20 cellular contexts compared by ENCODE assay signal in genomic region chr12:47414511-47414910, GRCh38.
DNase-seq lines count a peak whose midpoint lies in the region; ATAC-seq and TF ChIP-seq lines count a peak whose summit lies in the region.
"Had no signal": no experiment of that assay in that cellular context is flagged by ENCODE, and none has a peak within 500 bp of the region (broad histone marks: within the 10 kb centered on the region; RNA-seq: fewer than 3 reads in every experiment).

No MANE protein-coding gene starts in this region.

- H3K9me3 ChIP-seq in CD4-positive, alpha-beta memory T cell (ENCODE audit: control insufficient read depth in 1 of 2, low read length in 2 of 2) = no peaks in the 10 kb centered on the region

- intact Hi-C loops in activated CD4-positive, alpha-beta T cell treated with anti-CD3 and anti-CD28 coated beads for 36 hours (cut with DNase I, micrococcal nuclease) = loop anchor here in 1 of 2 experiments (5.0 kb wide), 1 partner anchor 382 kb away; no protein-coding TSS in a partner anchor
- intact Hi-C loops in CD4-positive, alpha-beta memory T cell (cut with micrococcal nuclease) = no loop called here
- intact Hi-C loops in activated T-helper 1 cell treated with anti-CD3 and anti-CD28 coated beads, Interleukin-12 subunit alpha, Interleukin-12 subunit beta, Interleukin-2, Interleukin-4 antibody, amounts not matched to agents 30 ng/mL and 10 ng/mL and 1 ng/mL, durations not matched to agents 14 hours and 24 hours and 36 hours (cut with micrococcal nuclease) = loop anchor here (2.0 to 5.0 kb wide), 2 partner anchors 14 to 382 kb away; no protein-coding TSS in a partner anchor
- intact Hi-C loops in CD14-positive monocyte (cut with micrococcal nuclease) = no loop called here
- intact Hi-C loops in dorsolateral prefrontal cortex (cut with DNase I) = loop anchor here in 1 of 2 donors (5.0 kb wide), 1 partner anchor 337 kb away; the partner anchor contains the start of genes AMIGO2 and PCED1B

- no peaks in the 10 kb centered on the region for H3K27me3 ChIP-seq in CD4-positive, alpha-beta memory T cell (ENCODE audit: insufficient read depth, low read length)
- peaks cover 0 to 4% (median 0%) of the 10 kb centered on the region in 45 donors for H3K27me3 ChIP-seq in dorsolateral prefrontal cortex

- H3K4me3 ChIP-seq in CD4-positive, alpha-beta memory T cell (ENCODE audit: low read length in 2 of 2) = no peak overlapping the region
- no peak overlapping the region for H3K4me3 ChIP-seq in dorsolateral prefrontal cortex

- POLR2A ChIA-PET in activated CD4-positive, alpha-beta T cell treated with anti-CD3 and anti-CD28 coated beads for 36 hours (lab: Charles Lee) = interaction anchor here (0.6 kb wide), 2 partner anchors 27 to 184 kb away, joined by 3 to 6 read pairs; no protein-coding TSS in a partner anchor
- POLR2A ChIA-PET in activated CD4-positive, alpha-beta T cell treated with anti-CD3 and anti-CD28 coated beads, Interleukin-2, amount 10 ng/mL, durations not matched to agents 7 days and 5 days (lab: Charles Lee) = no interaction called here
- POLR2A ChIA-PET in CD4-positive, alpha-beta memory T cell (lab: Charles Lee; ENCODE audit: partially characterized antibody) = no interaction called here

- H3K36me3 Mint-ChIP-seq in activated CD4-positive, alpha-beta T cell treated with anti-CD3 and anti-CD28 coated beads for 36 hours (ENCODE audit: low read depth) = peaks cover 5% of the 10 kb centered on the region
- peaks cover 4% of the 10 kb centered on the region for H3K36me3 Mint-ChIP-seq in activated CD4-positive, alpha-beta T cell treated with anti-CD3 and anti-CD28 coated beads, Interleukin-2, amount 10 ng/mL, durations not matched to agents 7 days and 5 days (ENCODE audit: low read depth)
- peaks cover 0 to 2% of the 10 kb centered on the region in 2 donors for H3K36me3 Mint-ChIP-seq in CD4-positive, alpha-beta memory T cell
- peaks cover 3% of the 10 kb centered on the region for H3K36me3 Mint-ChIP-seq in activated T-helper 1 cell treated with anti-CD3 and anti-CD28 coated beads, Interleukin-12 subunit alpha, Interleukin-12 subunit beta, Interleukin-2, Interleukin-4 antibody, amounts not matched to agents 30 ng/mL and 10 ng/mL and 1 ng/mL, durations not matched to agents 14 hours and 24 hours and 36 hours (ENCODE audit: low read depth)
- H3K36me3 Mint-ChIP-seq in immature natural killer cell (no peaks in the 10 kb centered on the region), CD14-positive monocyte (no peaks in the 10 kb centered on the region)

- no peak overlapping the region for H3K4me3 Mint-ChIP-seq in activated CD4-positive, alpha-beta T cell treated with anti-CD3 and anti-CD28 coated beads for 36 hours
- H3K4me3 Mint-ChIP-seq in activated CD4-positive, alpha-beta T cell treated with anti-CD3 and anti-CD28 coated beads, Interleukin-2, amount 10 ng/mL, durations not matched to agents 7 days and 5 days = no peak overlapping the region
- peak overlapping the region in 1 of 8 donors; percentile 13 for H3K4me3 Mint-ChIP-seq in CD4-positive, alpha-beta memory T cell
- no peak overlapping the region for H3K4me3 Mint-ChIP-seq in activated T-helper 1 cell treated with anti-CD3 and anti-CD28 coated beads, Interleukin-12 subunit alpha, Interleukin-12 subunit beta, Interleukin-2, Interleukin-4 antibody, amounts not matched to agents 30 ng/mL and 10 ng/mL and 1 ng/mL, durations not matched to agents 14 hours and 24 hours and 36 hours
- H3K4me3 Mint-ChIP-seq in immature natural killer cell (peak overlapping the region in 4 of 5 donors; percentile 17 to 49 (median 38)), CD14-positive monocyte (no peak overlapping the region)
- H3K4me3 Mint-ChIP-seq: activated CD8-positive, alpha-beta memory T cell treated with anti-CD3 and anti-CD28 coated beads, Interleukin-2, amount 10 ng/mL, durations not matched to agents 7 days and 5 days; B cell; T-helper 2 cell treated with Interferon-gamma antibody and Interleukin-4, amounts not matched to agents 5 μg/mL and 100 μg/mL, for 36 hours had no signal

- H3K36me3 ChIP-seq in CD4-positive, alpha-beta memory T cell (ENCODE audit: insufficient read depth, low read length) = no peaks in the 10 kb centered on the region

- DNase-seq in activated CD4-positive, alpha-beta T cell treated with anti-CD3 and anti-CD28 coated beads for 36 hours = peak; percentile 57
- no peak for DNase-seq in activated CD4-positive, alpha-beta T cell treated with anti-CD3 and anti-CD28 coated beads, Interleukin-2, amount 10 ng/mL, durations not matched to agents 7 days and 5 days
- DNase-seq in CD4-positive, alpha-beta memory T cell = no peak
- no peak for DNase-seq in activated T-helper 1 cell treated with anti-CD3 and anti-CD28 coated beads, Interleukin-12 subunit alpha, Interleukin-12 subunit beta, Interleukin-2, Interleukin-4 antibody, amounts not matched to agents 30 ng/mL and 10 ng/mL and 1 ng/mL, durations not matched to agents 14 hours and 24 hours and 36 hours (ENCODE audit: low spot score)
- DNase-seq in immature natural killer cell (peak; percentile 66 to 67 (median 67)), CD14-positive monocyte (ENCODE audit: low spot score) (no peak), dorsolateral prefrontal cortex (no peak)
- no peak for DNase-seq in activated effector memory CD4-positive, alpha-beta T cell treated with anti-CD3 and anti-CD28 coated beads, Interleukin-2, amount 50 U/mL, for 16 hours
- DNase-seq: activated CD8-positive, alpha-beta memory T cell treated with anti-CD3 and anti-CD28 coated beads, Interleukin-2, amount 10 ng/mL, durations not matched to agents 7 days and 5 days; activated effector memory CD4-positive, alpha-beta T cell treated with Interleukin-2 at 50 U/mL for 16 hours; left ventricle myocardium superior; NCI-H1092 treated with DMSO at 0.1 percent for 48 hours; NCI-H1930; NCI-H2227 treated with DMSO at 0.1 percent for 48 hours; NCI-H774; stimulated activated CD4-positive, alpha-beta T cell treated with anti-CD3 and anti-CD28 coated beads, Interleukin-4, amount 100 ng/mL, for 1 hour; substantia nigra had no signal

- H3K4me1 ChIP-seq in CD4-positive, alpha-beta memory T cell (ENCODE audit: insufficient read depth, low read length) = peaks cover 26% of the 10 kb centered on the region

- H3K4me1 Mint-ChIP-seq in activated CD4-positive, alpha-beta T cell treated with anti-CD3 and anti-CD28 coated beads for 36 hours = peaks cover 80% of the 10 kb centered on the region
- H3K4me1 Mint-ChIP-seq in activated CD4-positive, alpha-beta T cell treated with anti-CD3 and anti-CD28 coated beads, Interleukin-2, amount 10 ng/mL, durations not matched to agents 7 days and 5 days = peaks cover 30% of the 10 kb centered on the region
- peaks cover 21 to 62% (median 33%) of the 10 kb centered on the region in 4 donors for H3K4me1 Mint-ChIP-seq in CD4-positive, alpha-beta memory T cell
- H3K4me1 Mint-ChIP-seq in activated T-helper 1 cell treated with anti-CD3 and anti-CD28 coated beads, Interleukin-12 subunit alpha, Interleukin-12 subunit beta, Interleukin-2, Interleukin-4 antibody, amounts not matched to agents 30 ng/mL and 10 ng/mL and 1 ng/mL, durations not matched to agents 14 hours and 24 hours and 36 hours (ENCODE audit: low read depth) = peaks cover 45% of the 10 kb centered on the region
- peaks cover 25 to 30% of the 10 kb centered on the region in 2 donors for H3K4me1 Mint-ChIP-seq in immature natural killer cell
- H3K4me1 Mint-ChIP-seq in CD14-positive monocyte = no peaks in the 10 kb centered on the region

- no peak for ATAC-seq in activated CD4-positive, alpha-beta T cell treated with anti-CD3 and anti-CD28 coated beads for 36 hours
- ATAC-seq: activated CD8-positive, alpha-beta memory T cell treated with anti-CD3 and anti-CD28 coated beads, Interleukin-2, amount 10 ng/mL, durations not matched to agents 7 days and 5 days; left ventricle myocardium superior; SK-N-SH treated with all-trans-retinoic acid at 6 μM for 48 hours had no signal

- no peak overlapping the region for H3K27ac ChIP-seq in CD4-positive, alpha-beta memory T cell (ENCODE audit: low read depth, low read length)
- no peak overlapping the region for H3K27ac ChIP-seq in dorsolateral prefrontal cortex

- H3K9me3 Mint-ChIP-seq in activated CD4-positive, alpha-beta T cell treated with anti-CD3 and anti-CD28 coated beads for 36 hours (ENCODE audit: low read depth) = peaks cover 3% of the 10 kb centered on the region
- H3K9me3 Mint-ChIP-seq in activated CD4-positive, alpha-beta T cell treated with anti-CD3 and anti-CD28 coated beads, Interleukin-2, amount 10 ng/mL, durations not matched to agents 7 days and 5 days = no peaks in the 10 kb centered on the region
- no peaks in the 10 kb centered on the region for H3K9me3 Mint-ChIP-seq in CD4-positive, alpha-beta memory T cell
- H3K9me3 Mint-ChIP-seq in activated T-helper 1 cell treated with anti-CD3 and anti-CD28 coated beads, Interleukin-12 subunit alpha, Interleukin-12 subunit beta, Interleukin-2, Interleukin-4 antibody, amounts not matched to agents 30 ng/mL and 10 ng/mL and 1 ng/mL, durations not matched to agents 14 hours and 24 hours and 36 hours = no peaks in the 10 kb centered on the region
- H3K9me3 Mint-ChIP-seq in immature natural killer cell (no peaks in the 10 kb centered on the region), CD14-positive monocyte (peaks cover 0 to 3% (median 0%) of the 10 kb centered on the region in 7 donors)
- H3K9me3 Mint-ChIP-seq: T-helper 2 cell treated with Interferon-gamma antibody and Interleukin-4, amounts not matched to agents 5 μg/mL and 100 μg/mL, for 36 hours had no signal

- peak overlapping the region; percentile 78 for H3K27ac Mint-ChIP-seq in activated CD4-positive, alpha-beta T cell treated with anti-CD3 and anti-CD28 coated beads for 36 hours
- no peak overlapping the region for H3K27ac Mint-ChIP-seq in activated CD4-positive, alpha-beta T cell treated with anti-CD3 and anti-CD28 coated beads, Interleukin-2, amount 10 ng/mL, durations not matched to agents 7 days and 5 days
- H3K27ac Mint-ChIP-seq in CD4-positive, alpha-beta memory T cell = peak overlapping the region in 4 of 7 donors; percentile 41 to 63 (median 50)
- peak overlapping the region; percentile 67 for H3K27ac Mint-ChIP-seq in activated T-helper 1 cell treated with anti-CD3 and anti-CD28 coated beads, Interleukin-12 subunit alpha, Interleukin-12 subunit beta, Interleukin-2, Interleukin-4 antibody, amounts not matched to agents 30 ng/mL and 10 ng/mL and 1 ng/mL, durations not matched to agents 14 hours and 24 hours and 36 hours
- H3K27ac Mint-ChIP-seq in immature natural killer cell = peak overlapping the region in 5 of 6 donors; percentile 42 to 87 (median 62)
- H3K27ac Mint-ChIP-seq in CD14-positive monocyte = no peak overlapping the region
- H3K27ac Mint-ChIP-seq: activated CD8-positive, alpha-beta memory T cell treated with anti-CD3 and anti-CD28 coated beads, Interleukin-2, amount 10 ng/mL, durations not matched to agents 7 days and 5 days; T-helper 2 cell treated with Interferon-gamma antibody and Interleukin-4, amounts not matched to agents 5 μg/mL and 100 μg/mL, for 36 hours had no signal

- H3K27me3 Mint-ChIP-seq in activated CD4-positive, alpha-beta T cell treated with anti-CD3 and anti-CD28 coated beads for 36 hours = no peaks in the 10 kb centered on the region
- no peaks in the 10 kb centered on the region for H3K27me3 Mint-ChIP-seq in activated CD4-positive, alpha-beta T cell treated with anti-CD3 and anti-CD28 coated beads, Interleukin-2, amount 10 ng/mL, durations not matched to agents 7 days and 5 days
- no peaks in the 10 kb centered on the region for H3K27me3 Mint-ChIP-seq in CD4-positive, alpha-beta memory T cell
- no peaks in the 10 kb centered on the region for H3K27me3 Mint-ChIP-seq in activated T-helper 1 cell treated with anti-CD3 and anti-CD28 coated beads, Interleukin-12 subunit alpha, Interleukin-12 subunit beta, Interleukin-2, Interleukin-4 antibody, amounts not matched to agents 30 ng/mL and 10 ng/mL and 1 ng/mL, durations not matched to agents 14 hours and 24 hours and 36 hours (ENCODE audit: insufficient read depth)
- H3K27me3 Mint-ChIP-seq in immature natural killer cell (ENCODE audit: low read depth in 3 of 3) (peaks cover 3 to 8% (median 5%) of the 10 kb centered on the region in 3 donors), CD14-positive monocyte (ENCODE audit: low read depth in 3 of 3) (peaks cover 1 to 5% (median 1%) of the 10 kb centered on the region in 3 donors)
- H3K27me3 Mint-ChIP-seq: activated CD8-positive, alpha-beta memory T cell treated with anti-CD3 and anti-CD28 coated beads, Interleukin-2, amount 10 ng/mL, durations not matched to agents 7 days and 5 days; B cell had no signal

- no peak for TF ChIP-seq CTCF in CD14-positive monocyte (IDR thresholded peaks at IDR 0.05)
- no peak for TF ChIP-seq CTCF in dorsolateral prefrontal cortex (IDR thresholded peaks at IDR 0.05 in 54 of 56, conservative IDR thresholded peaks at IDR 0.05 in 2 of 56; ENCODE audit: low read depth in 1 of 56, partially characterized antibody in 56 of 56)

- CTCF ChIA-PET in activated CD4-positive, alpha-beta T cell treated with anti-CD3 and anti-CD28 coated beads for 36 hours (lab: Charles Lee) = interaction anchor here (0.5 to 4.7 kb wide), 4 partner anchors 11 to 237 kb away, joined by 3 to 27 read pairs (median 4); no protein-coding TSS in a partner anchor
- CTCF ChIA-PET in activated CD4-positive, alpha-beta T cell treated with anti-CD3 and anti-CD28 coated beads, Interleukin-2, amount 10 ng/mL, durations not matched to agents 7 days and 5 days (lab: Charles Lee) = interaction anchor here (0.6 kb wide), 2 partner anchors 11 to 541 kb away, joined by 3 to 4 read pairs; no protein-coding TSS in a partner anchor
- CTCF ChIA-PET in CD4-positive, alpha-beta memory T cell (lab: Charles Lee; ENCODE audit: partially characterized antibody) = interaction anchor here (1.0 to 4.2 kb wide), 3 partner anchors 17 to 382 kb away, joined by 4 to 23 read pairs (median 4); no protein-coding TSS in a partner anchor

Comparison
In these comparisons a context has a peak if more than half of its experiments do, and no peak if none do; other contexts are left out.
1. DNase-seq: peak in activated CD4-positive, alpha-beta T cell treated with anti-CD3 and anti-CD28 coated beads for 36 hours (single experiment) and immature natural killer cell (3 of 3); none in activated CD4-positive, alpha-beta T cell treated with anti-CD3 and anti-CD28 coated beads, Interleukin-2, amount 10 ng/mL, durations not matched to agents 7 days and 5 days (single experiment), CD4-positive, alpha-beta memory T cell (0 of 5), activated T-helper 1 cell treated with anti-CD3 and anti-CD28 coated beads, Interleukin-12 subunit alpha, Interleukin-12 subunit beta, Interleukin-2, Interleukin-4 antibody, amounts not matched to agents 30 ng/mL and 10 ng/mL and 1 ng/mL, durations not matched to agents 14 hours and 24 hours and 36 hours (single experiment), CD14-positive monocyte (single experiment), dorsolateral prefrontal cortex (0 of 10) and activated effector memory CD4-positive, alpha-beta T cell treated with anti-CD3 and anti-CD28 coated beads, Interleukin-2, amount 50 U/mL, for 16 hours (single experiment).
2. H3K27ac Mint-ChIP-seq: peak in activated CD4-positive, alpha-beta T cell treated with anti-CD3 and anti-CD28 coated beads for 36 hours (single experiment), CD4-positive, alpha-beta memory T cell (4 of 7), activated T-helper 1 cell treated with anti-CD3 and anti-CD28 coated beads, Interleukin-12 subunit alpha, Interleukin-12 subunit beta, Interleukin-2, Interleukin-4 antibody, amounts not matched to agents 30 ng/mL and 10 ng/mL and 1 ng/mL, durations not matched to agents 14 hours and 24 hours and 36 hours (single experiment) and immature natural killer cell (5 of 6); none in activated CD4-positive, alpha-beta T cell treated with anti-CD3 and anti-CD28 coated beads, Interleukin-2, amount 10 ng/mL, durations not matched to agents 7 days and 5 days (single experiment) and CD14-positive monocyte (0 of 7).
3. H3K4me3 Mint-ChIP-seq: peak in immature natural killer cell (4 of 5); none in activated CD4-positive, alpha-beta T cell treated with anti-CD3 and anti-CD28 coated beads for 36 hours (single experiment), activated CD4-positive, alpha-beta T cell treated with anti-CD3 and anti-CD28 coated beads, Interleukin-2, amount 10 ng/mL, durations not matched to agents 7 days and 5 days (single experiment), activated T-helper 1 cell treated with anti-CD3 and anti-CD28 coated beads, Interleukin-12 subunit alpha, Interleukin-12 subunit beta, Interleukin-2, Interleukin-4 antibody, amounts not matched to agents 30 ng/mL and 10 ng/mL and 1 ng/mL, durations not matched to agents 14 hours and 24 hours and 36 hours (single experiment) and CD14-positive monocyte (0 of 2).